In genomic region chr3:142088925-142089324, GRCh38 we compare ENCODE assay signal across 7 cellular contexts.
DNase-seq lines count a peak whose midpoint lies in the region; ATAC-seq, FAIRE-seq and TF ChIP-seq lines count a peak whose summit lies in the region.
"Not testable (repeated sequence)": the region's sequence is repeated elsewhere in the genome, so short reads cannot be mapped to it uniquely, and the experiment has no call there.

No MANE protein-coding gene starts in this region.

- intact Hi-C loops in HCT116 (cut with micrococcal nuclease); K562 (cut with micrococcal nuclease): not testable (repeated sequence)

- in situ Hi-C loops in K562 (cut with MboI): not testable (repeated sequence)

- WGBS in A549 (ENCODE audit: missing lambda C conversion rate): 87% methylated on average over 5 of the region's 5 CpGs
- WGBS in K562 (ENCODE audit: insufficient coverage, low coverage, missing lambda C conversion rate): 55% methylated on average over 5 of the region's 5 CpGs

- POLR2A ChIA-PET in A549 (lab: Yijun Ruan, JAX); HCT116 (lab: Charles Lee): not testable (repeated sequence)
- POLR2A ChIA-PET in K562 (lab: Yijun Ruan, JAX): interaction anchor here (0.8 kb wide), 1 partner anchor 23 kb away, joined by 3 read pairs; no protein-coding TSS in a partner anchor

- H3K79me2 ChIP-seq in HCT116 (ENCODE audit: insufficient read depth, low read length); K562 (ENCODE audit: control insufficient read depth, insufficient read depth, low read length): not testable (repeated sequence)

- not testable (repeated sequence) for TF ChIP-seq POLR2A in A549 (IDR thresholded peaks at IDR 0.05; ENCODE audit: low read length); HCT116 (IDR thresholded peaks at IDR 0.05; ENCODE audit: borderline replicate concordance, extremely low read depth, insufficient read depth, insufficient read length); K562 (conservative IDR thresholded peaks at IDR 0.05)

- not testable (repeated sequence) for H3K4me3 Mint-ChIP-seq in glutamatergic neuron (ENCODE audit: unreplicated experiment)

- RAD21 ChIA-PET in HCT116 (lab: Charles Lee; ENCODE audit: low non-redundant PET in 1 of 2, low total read pairs in 2 of 2, uncharacterized antibody in 2 of 2, unreplicated experiment in 2 of 2): not testable (repeated sequence)

- peak overlapping the region; percentile 4; the same call in 1 of the 3 replicates for H3K4me2 ChIP-seq in A549
- H3K4me2 ChIP-seq in HCT116 (ENCODE audit: low read length): peak overlapping the region; percentile 61
- not testable (repeated sequence) for H3K4me2 ChIP-seq in K562 (ENCODE audit: insufficient read depth, low read length)

- not testable (repeated sequence) for H3K9ac ChIP-seq in HCT116 (ENCODE audit: low read length); K562 (ENCODE audit: insufficient read depth in 1 of 2, low read depth in 2 of 2, low read length in 2 of 2)

- H3K4me1 ChIP-seq in A549 (peaks cover 29% of the 10 kb centered on the region), HCT116 (ENCODE audit: control insufficient read depth in 1 of 2, insufficient read depth in 2 of 2, low read length in 2 of 2) (peaks cover 32 to 37% of the 10 kb centered on the region in 2 experiments), RWPE2 (ENCODE audit: insufficient read depth, poor library complexity, severe bottlenecking) (peaks cover 16% of the 10 kb centered on the region)
- H3K4me1 ChIP-seq in K562 (replicated peaks in 1 of 2; ENCODE audit: control insufficient read depth in 2 of 2, insufficient read depth in 2 of 2, low read length in 2 of 2): not testable (repeated sequence)

- not testable (repeated sequence) for TF ChIP-seq EP300 in A549 (IDR thresholded peaks at IDR 0.05); K562 (IDR thresholded peaks at IDR 0.05; ENCODE audit: low read length)

- CTCF ChIA-PET in A549 (lab: Yijun Ruan, JAX): interaction anchor here (1.0 to 1.3 kb wide), 2 partner anchors 16 to 25 kb away, joined by 3 read pairs; no protein-coding TSS in a partner anchor
- CTCF ChIA-PET in HCT116 (lab: Charles Lee): not testable (repeated sequence)
- CTCF ChIA-PET in K562 (lab: Yijun Ruan, JAX; ENCODE audit: low intra/inter-chr PET ratio): interaction anchor here (0.6 kb wide), 1 partner anchor 1862 kb away, joined by 3 read pairs; no protein-coding TSS in a partner anchor

- H3K27me3 Mint-ChIP-seq in glutamatergic neuron (ENCODE audit: unreplicated experiment): not testable (repeated sequence)

- not testable (repeated sequence) for DNase-seq in A549 (ENCODE audit: low read depth in 1 of 2, low spot score in 1 of 2); HCT116 (ENCODE audit: low read depth, low spot score); RWPE2 (ENCODE audit: low spot score); K562 (ENCODE audit: extremely low read depth in 1 of 4, low spot score in 3 of 4); glutamatergic neuron
- DNase-seq in M059J (ENCODE audit: low read depth) (peak; percentile 54), renal cortical epithelial cell (ENCODE audit: low read depth) (peak; percentile 63)

- H3K9me2 ChIP-seq in HCT116 (ENCODE audit: insufficient read depth): not testable (repeated sequence)

- not testable (repeated sequence) for H3K9me3 Mint-ChIP-seq in glutamatergic neuron (ENCODE audit: unreplicated experiment)

- not testable (repeated sequence) for H3K9me3 ChIP-seq in A549; HCT116 (ENCODE audit: control insufficient read depth in 1 of 2, insufficient read depth in 1 of 2, low read depth in 1 of 2, low read length in 2 of 2); RWPE2 (ENCODE audit: severe bottlenecking); K562 (replicated peaks; ENCODE audit: control insufficient read depth, insufficient read depth, low read depth, low read length)

- H3K27me3 ChIP-seq in HCT116 (ENCODE audit: insufficient read depth, low read length); RWPE2 (ENCODE audit: insufficient read depth, poor library complexity, severe bottlenecking); K562 (ENCODE audit: control insufficient read depth in 2 of 2, insufficient read depth in 2 of 2, low read length in 2 of 2): not testable (repeated sequence)

- H3K36me3 ChIP-seq in HCT116 (ENCODE audit: control insufficient read depth in 1 of 2, insufficient read depth in 2 of 2, low read length in 2 of 2); RWPE2 (ENCODE audit: low read depth); K562 (ENCODE audit: control insufficient read depth, insufficient read depth, low read length): not testable (repeated sequence)

- not testable (repeated sequence) for H3K4me3 ChIP-seq in A549; RWPE2 (ENCODE audit: severe bottlenecking); K562
- H3K4me3 ChIP-seq in HCT116 (replicated peaks in 1 of 2; ENCODE audit: low read depth in 1 of 2, low read length in 2 of 2): 0 out of 4 replicates have a peak overlapping the region, but pooled peaks of 1 of the 2 experiments have one; percentile 22

- ATAC-seq in A549; RWPE2 (ENCODE audit: low read depth); K562: not testable (repeated sequence)
- ATAC-seq in HCT116: peak; percentile 71

- not testable (repeated sequence) for H3K4me1 Mint-ChIP-seq in glutamatergic neuron (ENCODE audit: low read depth, unreplicated experiment)

- not testable (repeated sequence) for TF ChIP-seq CTCF in A549 (IDR thresholded peaks at IDR 0.05); HCT116 (IDR thresholded peaks at IDR 0.05 in 2 of 3, conservative IDR thresholded peaks at IDR 0.05 in 1 of 3; ENCODE audit: borderline replicate concordance in 1 of 3, insufficient read depth in 1 of 3, low read depth in 2 of 3, low read length in 2 of 3); RWPE2 (IDR thresholded peaks at IDR 0.05; ENCODE audit: poor library complexity, severe bottlenecking); K562 (IDR thresholded peaks at IDR 0.05 in 2 of 3, conservative IDR thresholded peaks at IDR 0.05 in 1 of 3; ENCODE audit: insufficient read depth in 2 of 3, low read depth in 1 of 3, low read length in 3 of 3); glutamatergic neuron (IDR thresholded peaks at IDR 0.05; ENCODE audit: partially characterized antibody, unreplicated experiment)

- FAIRE-seq in A549 (lab: Jason Lieb, UNC); K562 (lab: Jason Lieb, UNC): not testable (repeated sequence)

- not testable (repeated sequence) for H4K20me1 ChIP-seq in HCT116 (ENCODE audit: insufficient read depth); K562 (replicated peaks; ENCODE audit: control insufficient read depth, insufficient read depth, low read length)

- not testable (repeated sequence) for BruUV-seq in HCT116 (replicated peaks; lab: Mats Ljungman, UMichigan); K562 (replicated peaks; lab: Mats Ljungman, UMichigan)

- H3K36me3 Mint-ChIP-seq in glutamatergic neuron (ENCODE audit: unreplicated experiment): peaks cover 12% of the 10 kb centered on the region

- H2AFZ ChIP-seq in HCT116 (ENCODE audit: low read depth, low read length, poor library complexity, severe bottlenecking); K562 (ENCODE audit: low read depth, low read length): not testable (repeated sequence)

- 0 out of 6 replicates have a peak overlapping the region, but pooled peaks of 1 of the 2 experiments have one; percentile 32 for H3K27ac ChIP-seq in A549
- H3K27ac ChIP-seq in HCT116 (ENCODE audit: low read depth, low read length): peak overlapping the region; percentile 47; the same call in 1 of the 2 replicates
- peak overlapping the region; percentile 88 for H3K27ac ChIP-seq in RWPE2 (ENCODE audit: poor library complexity, severe bottlenecking)
- H3K27ac ChIP-seq in K562 (ENCODE audit: extremely low read depth, low read depth, low read length): not testable (repeated sequence)

- H3K9me1 ChIP-seq in K562 (ENCODE audit: control insufficient read depth, insufficient read depth, low read length): not testable (repeated sequence)

- TF ChIP-seq RAD21 in A549 (conservative IDR thresholded peaks at IDR 0.05 in 1 of 2, IDR thresholded peaks at IDR 0.05 in 1 of 2); HCT116 (IDR thresholded peaks at IDR 0.05; ENCODE audit: low read depth); K562 (CRISPR knock-in tag; conservative IDR thresholded peaks at IDR 0.05 in 1 of 2, IDR thresholded peaks at IDR 0.05 in 1 of 2): not testable (repeated sequence)

- H3K27ac Mint-ChIP-seq in glutamatergic neuron (ENCODE audit: unreplicated experiment): peak overlapping the region; percentile 43

TF ChIP-seq in HCT116, 20 proteins besides CTCF, POLR2A, EP300 and RAD21:
- TF ChIP-seq CBX3 (IDR thresholded peaks at IDR 0.05; ENCODE audit: low read depth) (0 out of 2 replicates have a peak, but pooled peaks have one; percentile 10), JUND (IDR thresholded peaks at IDR 0.05) (0 out of 2 replicates have a peak, but pooled peaks have one; percentile 5)

TF ChIP-seq in K562, 482 proteins besides CTCF, POLR2A, EP300 and RAD21:
- peak; percentile 51 for TF ChIP-seq ZNF316 (IDR thresholded peaks at IDR 0.05)
